In the genomic region with DNA sequence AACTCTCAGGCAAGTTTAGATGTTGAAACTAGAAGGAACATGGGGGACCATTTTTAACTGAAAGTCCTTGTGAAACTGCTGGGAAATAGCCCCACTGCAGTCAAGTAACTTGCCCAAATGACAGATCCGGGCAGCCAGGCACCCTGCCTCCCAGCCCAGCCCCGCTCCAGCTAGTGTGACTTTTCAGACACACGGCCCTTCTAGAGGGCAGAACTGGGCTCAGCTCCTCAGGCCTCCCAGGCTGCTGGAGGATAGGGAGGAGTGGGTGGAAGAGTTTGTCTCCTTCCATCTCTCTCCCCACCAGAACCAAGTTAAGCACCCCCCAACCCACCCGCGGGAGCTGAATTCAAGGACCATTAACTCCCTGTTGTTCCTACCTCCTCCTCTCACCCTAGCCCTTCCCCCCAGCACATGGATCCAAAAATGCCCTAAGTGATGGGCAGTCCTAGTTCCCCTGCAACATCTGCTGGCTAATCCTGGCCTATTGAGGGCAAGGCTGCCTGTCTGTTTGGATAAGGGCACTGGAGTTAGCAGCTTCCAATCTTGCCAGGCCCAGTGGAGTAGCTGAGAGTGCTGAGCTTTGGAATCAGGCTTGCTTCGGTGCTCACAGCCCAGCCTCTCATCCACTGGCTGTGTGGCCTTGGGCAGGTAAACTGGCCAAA, we compare ENCODE assay signal across 14 cellular contexts. TPM values are rescaled to one million over a fixed set of nuclear protein-coding genes. Genes with fewer than 3 reads are reported as not detected.
A peak's percentile ranks its signal among the peaks of the same experiment; 100 is the strongest.
DNase-seq lines count a peak whose midpoint lies in the region; ATAC-seq, FAIRE-seq and TF ChIP-seq lines count a peak whose summit lies in the region.
"Had no signal": no experiment of that assay in that cellular context is flagged by ENCODE, and none has a peak within 500 bp of the region (broad histone marks: within the 10 kb centered on the region; RNA-seq: fewer than 3 reads in every experiment).

No MANE protein-coding gene starts in this region.

- H3K9me3 ChIP-seq in A549: no peaks in the 10 kb centered on the region
- no peaks in the 10 kb centered on the region for H3K9me3 ChIP-seq in HEK293 (ENCODE audit: control insufficient read depth, insufficient read depth, low read depth, low read length)
- no peaks in the 10 kb centered on the region for H3K9me3 ChIP-seq in prostate gland

- TF ChIP-seq CTCF in A549 (IDR thresholded peaks at IDR 0.05) (no peak), HEK293 (tag by site-specific recombination; IDR thresholded peaks at IDR 0.05) (no peak), prostate gland (IDR thresholded peaks at IDR 0.05) (no peak)

- ATAC-seq in A549 (peak in 1 of 2 experiments; percentile 2; a peak in 1 of 6 replicates), GM21723 (IDR thresholded peaks at IDR 0.05; ENCODE audit: unreplicated experiment) (no peak)
- ATAC-seq: activated T-helper 17 cell treated with anti-CD3 and anti-CD28 coated beads, Interleukin-2, amount 50 U/mL, for 72 hours had no signal

- POLR2A ChIA-PET in A549 (lab: Yijun Ruan, JAX): no interaction called here
- POLR2A ChIA-PET in HEK293 (lab: Yijun Ruan, JAX): no interaction called here

- DNase-seq in A549 (ENCODE audit: low read depth in 1 of 2, low spot score in 1 of 2): no peak
- DNase-seq in SHP77 treated with DMSO at 0.1 percent for 48 hours (lab: John Stamatoyannopoulos, UW): peak; percentile 9
- peak; percentile 66 for DNase-seq in left kidney (ENCODE audit: low read depth, low spot score)
- DNase-seq in LoVo (ENCODE audit: low spot score): no peak
- no peak for DNase-seq in prostate gland (ENCODE audit: low spot score)
- no peak for DNase-seq in activated CD4-positive, CD25-positive, alpha-beta regulatory T cell treated with anti-CD3 and anti-CD28 coated beads, Interleukin-2, amount 50 U/mL, for 72 hours
- DNase-seq: activated CD4-positive, alpha-beta T cell treated with anti-CD3 and anti-CD28 coated beads, Interleukin-2, amount 50 U/mL, for 4 hours; effector CD8-positive, alpha-beta T cell; stimulated activated CD4-positive, alpha-beta T cell treated with anti-CD3 and anti-CD28 coated beads, Interleukin-1b, Interleukin-23, amount 100 ng/mL, for 48 hours; T-helper 2 cell had no signal

- no peaks in the 10 kb centered on the region for H3K36me3 ChIP-seq in HEK293 (ENCODE audit: control insufficient read depth in 2 of 2, insufficient read depth in 1 of 2, low read length in 2 of 2)
- H3K36me3 ChIP-seq in prostate gland: no peaks in the 10 kb centered on the region

- intact Hi-C loops in prostate gland (cut with DNase I): no loop called here

- H3K27ac ChIP-seq in A549 (peak overlapping the region; percentile 79 to 85), HEK293 (ENCODE audit: extremely low read depth, low read depth, low read length) (peak overlapping the region; percentile 70; the same call in 1 of the 2 replicates), prostate gland (no peak overlapping the region)

- no peak for TF ChIP-seq EP300 in A549 (IDR thresholded peaks at IDR 0.05)

- 89% methylated on average over 5 of the region's 6 CpGs for WGBS in A549 (ENCODE audit: missing lambda C conversion rate)
- 69% methylated on average over 6 of the region's 6 CpGs for WGBS in prostate gland

- peaks cover 59% of the 10 kb centered on the region for H3K4me1 ChIP-seq in A549
- peaks cover 22% of the 10 kb centered on the region for H3K4me1 ChIP-seq in HEK293 (ENCODE audit: control insufficient read depth, insufficient read depth, low read length)
- H3K4me1 ChIP-seq in prostate gland (replicated peaks): peaks cover 5% of the 10 kb centered on the region

- H3K4me3 ChIP-seq in A549: no peak overlapping the region
- no peak overlapping the region for H3K4me3 ChIP-seq in HEK293 (ENCODE audit: low read depth, low read length)
- no peak overlapping the region for H3K4me3 ChIP-seq in prostate gland

- FAIRE-seq in A549 (lab: Jason Lieb, UNC): no peak

- TF ChIP-seq POLR2A in A549 (IDR thresholded peaks at IDR 0.05; ENCODE audit: low read length) (no peak), prostate gland (IDR thresholded peaks at IDR 0.05) (no peak)

- H3K4me2 ChIP-seq in A549: peak overlapping the region; percentile 69

- CTCF ChIA-PET in A549 (lab: Yijun Ruan, JAX) (interaction anchor here (0.8 to 2.7 kb wide), 12 partner anchors 10 to 190 kb away, joined by 3 to 14 read pairs (median 4); a partner anchor contains a TSS), HEK293 (lab: Yijun Ruan, JAX) (interaction anchor here (0.6 to 1.5 kb wide), 11 partner anchors 9 to 95 kb away, joined by 3 to 8 read pairs (median 4); no protein-coding TSS in a partner anchor)

- TF ChIP-seq RAD21 in A549 (conservative IDR thresholded peaks at IDR 0.05 in 1 of 2, IDR thresholded peaks at IDR 0.05 in 1 of 2): no peak

- no peaks in the 10 kb centered on the region for H3K27me3 ChIP-seq in prostate gland (replicated peaks; ENCODE audit: insufficient read depth)

TF ChIP-seq in A549, 52 proteins besides CTCF, POLR2A, EP300 and RAD21:
- TF ChIP-seq SREBF2 (IDR thresholded peaks at IDR 0.05): no peak
- TF ChIP-seq EHMT2 (IDR thresholded peaks at IDR 0.05; ENCODE audit: low read depth): no peak
- no peak for TF ChIP-seq NR3C1 (IDR thresholded peaks at IDR 0.05)
- no peak for TF ChIP-seq HOXB5 (CRISPR knock-in tag; IDR thresholded peaks at IDR 0.05)
- no peak for TF ChIP-seq CEBPB (IDR thresholded peaks at IDR 0.05)

TF ChIP-seq in HEK293, 187 proteins besides CTCF, POLR2A, EP300 and RAD21:
- TF ChIP-seq, protein P1, sequence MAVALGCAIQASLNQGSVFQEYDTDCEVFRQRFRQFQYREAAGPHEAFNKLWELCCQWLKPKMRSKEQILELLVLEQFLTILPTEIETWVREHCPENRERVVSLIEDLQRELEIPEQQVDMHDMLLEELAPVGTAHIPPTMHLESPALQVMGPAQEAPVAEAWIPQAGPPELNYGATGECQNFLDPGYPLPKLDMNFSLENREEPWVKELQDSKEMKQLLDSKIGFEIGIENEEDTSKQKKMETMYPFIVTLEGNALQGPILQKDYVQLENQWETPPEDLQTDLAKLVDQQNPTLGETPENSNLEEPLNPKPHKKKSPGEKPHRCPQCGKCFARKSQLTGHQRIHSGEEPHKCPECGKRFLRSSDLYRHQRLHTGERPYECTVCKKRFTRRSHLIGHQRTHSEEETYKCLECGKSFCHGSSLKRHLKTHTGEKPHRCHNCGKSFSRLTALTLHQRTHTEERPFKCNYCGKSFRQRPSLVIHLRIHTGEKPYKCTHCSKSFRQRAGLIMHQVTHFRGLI (tag by site-specific recombination; IDR thresholded peaks at IDR 0.05): 0 out of 2 replicates have a peak, but pooled peaks have one; percentile 18
- TF ChIP-seq ZBTB48 (tag by site-specific recombination; IDR thresholded peaks at IDR 0.05) (no peak; the same call in 1 of the 2 replicates), ZFHX2 (tag by site-specific recombination; conservative IDR thresholded peaks at IDR 0.05) (peak; percentile 73), EGR2 (tag by site-specific recombination; IDR thresholded peaks at IDR 0.05; ENCODE audit: low read depth) (peak; percentile 74), ZBTB17 (tag by site-specific recombination; IDR thresholded peaks at IDR 0.05) (peak; percentile 20), ZNF394 (tag by site-specific recombination; IDR thresholded peaks at IDR 0.05; ENCODE audit: borderline replicate concordance) (peak; percentile 86; the same call in 1 of the 2 replicates), ZNF37A (tag by site-specific recombination; IDR thresholded peaks at IDR 0.05) (no peak)
- TF ChIP-seq, protein P2, sequence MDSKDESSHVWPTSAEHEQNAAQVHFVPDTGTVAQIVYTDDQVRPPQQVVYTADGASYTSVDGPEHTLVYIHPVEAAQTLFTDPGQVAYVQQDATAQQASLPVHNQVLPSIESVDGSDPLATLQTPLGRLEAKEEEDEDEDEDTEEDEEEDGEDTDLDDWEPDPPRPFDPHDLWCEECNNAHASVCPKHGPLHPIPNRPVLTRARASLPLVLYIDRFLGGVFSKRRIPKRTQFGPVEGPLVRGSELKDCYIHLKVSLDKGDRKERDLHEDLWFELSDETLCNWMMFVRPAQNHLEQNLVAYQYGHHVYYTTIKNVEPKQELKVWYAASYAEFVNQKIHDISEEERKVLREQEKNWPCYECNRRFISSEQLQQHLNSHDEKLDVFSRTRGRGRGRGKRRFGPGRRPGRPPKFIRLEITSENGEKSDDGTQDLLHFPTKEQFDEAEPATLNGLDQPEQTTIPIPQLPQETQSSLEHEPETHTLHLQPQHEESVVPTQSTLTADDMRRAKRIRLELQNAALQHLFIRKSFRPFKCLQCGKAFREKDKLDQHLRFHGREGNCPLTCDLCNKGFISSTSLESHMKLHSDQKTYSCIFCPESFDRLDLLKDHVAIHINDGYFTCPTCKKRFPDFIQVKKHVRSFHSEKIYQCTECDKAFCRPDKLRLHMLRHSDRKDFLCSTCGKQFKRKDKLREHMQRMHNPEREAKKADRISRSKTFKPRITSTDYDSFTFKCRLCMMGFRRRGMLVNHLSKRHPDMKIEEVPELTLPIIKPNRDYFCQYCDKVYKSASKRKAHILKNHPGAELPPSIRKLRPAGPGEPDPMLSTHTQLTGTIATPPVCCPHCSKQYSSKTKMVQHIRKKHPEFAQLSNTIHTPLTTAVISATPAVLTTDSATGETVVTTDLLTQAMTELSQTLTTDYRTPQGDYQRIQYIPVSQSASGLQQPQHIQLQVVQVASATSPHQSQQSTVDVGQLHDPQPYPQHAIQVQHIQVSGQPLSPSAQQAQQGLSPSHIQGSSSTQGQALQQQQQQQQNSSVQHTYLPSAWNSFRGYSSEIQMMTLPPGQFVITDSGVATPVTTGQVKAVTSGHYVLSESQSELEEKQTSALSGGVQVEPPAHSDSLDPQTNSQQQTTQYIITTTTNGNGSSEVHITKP (tag by site-specific recombination; IDR thresholded peaks at IDR 0.05): 0 out of 2 replicates have a peak, but pooled peaks have one; percentile 16

RNA-seq across cellular contexts. Expression of a gene that starts 3.0 kb away (rescaled TPM):
- polyA plus RNA-seq in A549 (2011; rRNA removed) (5.4 and 5.9 TPM in 2 replicates), A549 (2017; fragmentation: RNase III; extraction: RNeasy Plus Mini Kit Qiagen cat#74134 plus additional on column Dnase treatment) (9.2 to 11.9 TPM (median 10.4 TPM) in 3 replicates)
- 5.2 and 6.0 TPM in 2 replicates for polyA plus RNA-seq in A549 (2012; cell fraction: cytosol; rRNA removed)
- polyA plus RNA-seq in A549 (2012; cell fraction: nucleus; rRNA removed): 5.8 and 6.5 TPM in 2 replicates
- polyA minus RNA-seq in A549 (2011; rRNA and poly(A)+ RNA removed): 4.5 and 4.6 TPM in 2 replicates
- total RNA-seq in prostate gland: 1 to 10 TPM in 1 of 2 donors, not detected in 1; 1.5 TPM
- total RNA-seq: activated T-helper 17 cell treated with anti-CD3 and anti-CD28 coated beads, Interleukin-2, amount 50 U/mL, for 72 hours; pulmonary artery endothelial cell had no signal

RNA-seq across cellular contexts. Expression of a gene that starts 36.5 kb away (rescaled TPM):
- 35.0 and 49.8 TPM in 2 replicates for polyA plus RNA-seq in A549 (2011; rRNA removed)
- 31.3 and 39.8 TPM in 2 replicates for polyA plus RNA-seq in A549 (2012; cell fraction: cytosol; rRNA removed)
- polyA plus RNA-seq in A549 (2012; cell fraction: nucleus; rRNA removed): 165 and 201 TPM in 2 replicates
- 60.6 to 76.4 TPM (median 70.2 TPM) in 3 replicates for polyA plus RNA-seq in A549 (2017; fragmentation: RNase III; extraction: RNeasy Plus Mini Kit Qiagen cat#74134 plus additional on column Dnase treatment)
- 63.6 and 65.0 TPM in 2 replicates for polyA minus RNA-seq in A549 (2011; rRNA and poly(A)+ RNA removed)
- 1 to 10 TPM in 1 of 2 donors, under 1 TPM in 1; 0.77 to 1.8 TPM for total RNA-seq in prostate gland
- total RNA-seq: activated T-helper 17 cell treated with anti-CD3 and anti-CD28 coated beads, Interleukin-2, amount 50 U/mL, for 72 hours; pulmonary artery endothelial cell had no signal

Comparison
In these comparisons a context has a peak if more than half of its experiments do, and no peak if none do; other contexts are left out.
1. DNase-seq: peak in SHP77 treated with DMSO at 0.1 percent for 48 hours (single experiment) and left kidney (single experiment); none in A549 (0 of 2), LoVo (single experiment), prostate gland (single experiment) and activated CD4-positive, CD25-positive, alpha-beta regulatory T cell treated with anti-CD3 and anti-CD28 coated beads, Interleukin-2, amount 50 U/mL, for 72 hours (single experiment).
2. H3K27ac ChIP-seq: peak in A549 (2 of 2) and HEK293 (single experiment); none in prostate gland (0 of 2).